In genomic region chr18:38450876-38451275, GRCh38 we compare ENCODE assay signal across 14 cellular contexts.
"Had no signal": no experiment of that assay in that cellular context is flagged by ENCODE, and none has a peak within 500 bp of the region (broad histone marks: within the 10 kb centered on the region; RNA-seq: fewer than 3 reads in every experiment).

No MANE protein-coding gene starts in this region.

- DNase-seq: activated CD4-positive, alpha-beta memory T cell treated with anti-CD3 and anti-CD28 coated beads, Interleukin-2, amount 10 ng/mL, durations not matched to agents 7 days and 5 days; activated gamma-delta T cell treated with Interleukin-2 at 50 U/mL for 16 hours; activated T-cell treated with anti-CD3 and anti-CD28 coated beads, Interleukin-2, amount 50 U/mL, for 48 hours; aorta; effector CD8-positive, alpha-beta T cell; erythroblast; left colon; stimulated activated CD4-positive, alpha-beta T cell treated with anti-CD3 and anti-CD28 coated beads, Interleukin-2, amount 100 ng/mL, for 48 hours; stimulated activated naive CD4-positive, alpha-beta T cell treated with Interleukin-2 at 50 U/mL for 16 hours; T-helper 2 cell had no signal

- H3K9me3 ChIP-seq: prostate gland had no signal

- H3K27ac ChIP-seq: coronary artery, prostate gland had no signal

- H3K4me3 ChIP-seq: coronary artery, prostate gland had no signal

- H3K27ac Mint-ChIP-seq: activated CD4-positive, alpha-beta memory T cell treated with anti-CD3 and anti-CD28 coated beads, Interleukin-2, amount 10 ng/mL, durations not matched to agents 7 days and 5 days; natural killer cell treated with Interleukin-12 subunit alpha and Interleukin-12 subunit beta and Interleukin-15 and Interleukin-18, amount 100 ng/mL, for 72 hours; type B pancreatic cell had no signal

- H3K4me1 Mint-ChIP-seq: activated CD4-positive, alpha-beta memory T cell treated with anti-CD3 and anti-CD28 coated beads, Interleukin-2, amount 10 ng/mL, durations not matched to agents 7 days and 5 days had no signal

- H3K36me3 Mint-ChIP-seq: type B pancreatic cell had no signal

- H3K4me1 ChIP-seq: prostate gland had no signal

- H3K36me3 ChIP-seq: prostate gland had no signal

- ATAC-seq: left colon; natural killer cell treated with Interleukin-12 subunit alpha and Interleukin-12 subunit beta and Interleukin-15 and Interleukin-18, amount 100 ng/mL, for 72 hours had no signal

- H3K9me3 Mint-ChIP-seq: type B pancreatic cell had no signal

- H3K4me3 Mint-ChIP-seq: activated CD4-positive, alpha-beta memory T cell treated with anti-CD3 and anti-CD28 coated beads, Interleukin-2, amount 10 ng/mL, durations not matched to agents 7 days and 5 days; natural killer cell treated with Interleukin-12 subunit alpha and Interleukin-12 subunit beta and Interleukin-15 and Interleukin-18, amount 100 ng/mL, for 72 hours; type B pancreatic cell had no signal

- H3K27me3 Mint-ChIP-seq: activated CD4-positive, alpha-beta memory T cell treated with anti-CD3 and anti-CD28 coated beads, Interleukin-2, amount 10 ng/mL, durations not matched to agents 7 days and 5 days; natural killer cell treated with Interleukin-12 subunit alpha and Interleukin-12 subunit beta and Interleukin-15 and Interleukin-18, amount 100 ng/mL, for 72 hours; type B pancreatic cell had no signal
